ENCODE assay signal across 1 cellular context in the genomic region with DNA sequence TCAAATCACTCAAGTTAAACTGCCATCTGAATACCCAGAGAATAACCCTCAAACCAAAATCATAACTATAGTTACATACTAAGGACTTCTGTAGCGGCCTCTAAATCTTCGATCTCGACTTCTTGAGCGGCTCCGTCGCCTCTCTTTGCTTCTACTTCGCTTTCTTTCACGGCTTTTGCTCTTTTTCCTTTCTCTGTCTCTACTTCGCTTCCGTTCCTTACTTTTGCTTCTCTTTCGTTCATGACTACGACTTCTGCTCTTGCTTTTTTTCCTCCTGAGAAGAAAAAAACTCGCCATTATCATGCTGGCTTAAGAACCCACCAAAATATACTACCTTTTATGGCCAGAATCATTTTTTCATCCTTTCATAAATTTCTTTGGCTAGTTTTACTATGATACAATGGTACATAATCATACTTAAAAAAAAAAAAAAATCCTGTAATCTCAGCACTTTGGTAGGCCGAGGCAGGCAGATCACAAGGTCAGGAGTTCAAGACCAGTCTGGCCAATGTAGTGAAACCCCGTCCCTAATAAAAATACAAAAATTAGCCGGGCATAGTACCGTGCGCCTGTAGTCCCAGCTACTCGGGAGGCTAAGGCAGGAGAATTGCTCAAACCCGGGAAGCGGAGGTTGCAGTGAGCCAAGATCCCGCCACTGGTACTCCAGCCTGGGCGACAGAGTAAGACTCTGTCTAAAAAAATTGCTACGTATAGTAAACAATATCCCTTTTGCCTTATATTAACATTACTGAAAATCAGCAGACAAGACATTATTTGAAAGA.
TF ChIP-seq lines count a peak whose summit lies in the region.

No MANE protein-coding gene starts in this region.

TF ChIP-seq in A549, 52 proteins besides CTCF, POLR2A, EP300 and RAD21:
- TF ChIP-seq POLR2AphosphoS2 (conservative IDR thresholded peaks at IDR 0.05; ENCODE audit: low read length) (0 out of 2 replicates have a peak, but pooled peaks have one; percentile 18), RNF2 (IDR thresholded peaks at IDR 0.05; ENCODE audit: borderline replicate concordance, low read depth) (no peak)
TF ChIP-seq in A549: peak in this region for 1.
